ENCODE assay signal across 8 cellular contexts in the genomic region with DNA sequence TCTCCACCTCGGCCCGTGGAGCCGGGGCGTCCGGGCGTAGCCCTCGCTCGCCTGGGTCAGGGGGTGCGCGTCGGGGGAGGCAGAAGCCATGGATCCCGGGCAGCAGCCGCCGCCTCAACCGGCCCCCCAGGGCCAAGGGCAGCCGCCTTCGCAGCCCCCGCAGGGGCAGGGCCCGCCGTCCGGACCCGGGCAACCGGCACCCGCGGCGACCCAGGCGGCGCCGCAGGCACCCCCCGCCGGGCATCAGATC. TPM values are rescaled to one million over a fixed set of nuclear protein-coding genes. Genes with fewer than 3 reads are reported as not detected.
DNase-seq lines count a peak whose midpoint lies in the region; TF ChIP-seq lines count a peak whose summit lies in the region.

No MANE protein-coding gene starts in this region.

- H3K27ac ChIP-seq in iPS-18a (ENCODE audit: low read length) (peak overlapping the region; percentile 96), suprapubic skin (peak overlapping the region; percentile 100)

- in situ Hi-C loops in HAP-1 (cut with MboI; ENCODE audit: low sequenced_read_pairs) (no loop called here), G401 (cut with HindIII; ENCODE audit: low sequenced_read_pairs) (no loop called here)

- no peak for TF ChIP-seq EP300 in suprapubic skin (IDR thresholded peaks at IDR 0.05)

- peak overlapping the region; percentile 95 for H3K9ac ChIP-seq in iPS-18a (ENCODE audit: low read length)

- DNase-seq in COLO668 (lab: John Stamatoyannopoulos, UW; ENCODE audit: unreplicated experiment) (peak; percentile 21), HAP-1 (ENCODE audit: low spot score in 2 of 2) (no peak), suprapubic skin (ENCODE audit: low spot score in 2 of 2) (peak in 1 of 2 donors; percentile 63), G401 (ENCODE audit: low spot score) (no peak), DMS79 treated with DMSO at 0.1 percent for 48 hours (lab: John Stamatoyannopoulos, UW) (no peak), pons (ENCODE audit: low spot score) (no peak)

- TF ChIP-seq POLR2A in suprapubic skin (IDR thresholded peaks at IDR 0.05) = no peak

- no peak for TF ChIP-seq CTCF in WI38 (IDR thresholded peaks at IDR 0.05; ENCODE audit: low read depth, low read length)
- no peak for TF ChIP-seq CTCF in suprapubic skin (IDR thresholded peaks at IDR 0.05)

- H3K9me3 ChIP-seq in HAP-1 = no peaks in the 10 kb centered on the region
- no peaks in the 10 kb centered on the region for H3K9me3 ChIP-seq in iPS-18a (ENCODE audit: control insufficient read depth, low read depth, low read length)
- H3K9me3 ChIP-seq in suprapubic skin = no peaks in the 10 kb centered on the region

- 0% methylated on average over 20 of the region's 31 CpGs for WGBS in suprapubic skin

- H3K4me3 ChIP-seq in HAP-1 (peak overlapping the region; percentile 80), WI38 (ENCODE audit: low read depth, low read length) (peak overlapping the region; percentile 93), iPS-18a (ENCODE audit: low read length) (peak overlapping the region; percentile 91), suprapubic skin (peak overlapping the region; percentile 96)

- H3K27me3 ChIP-seq in HAP-1 (ENCODE audit: low read depth) (no peaks in the 10 kb centered on the region), iPS-18a (ENCODE audit: control insufficient read depth, insufficient read depth, low read length) (peaks cover 6% of the 10 kb centered on the region), suprapubic skin (no peaks in the 10 kb centered on the region)

- peaks cover 30% of the 10 kb centered on the region for H3K4me1 ChIP-seq in HAP-1
- peaks cover 40% of the 10 kb centered on the region for H3K4me1 ChIP-seq in iPS-18a (ENCODE audit: control insufficient read depth, low read depth, low read length)
- H3K4me1 ChIP-seq in suprapubic skin = peaks cover 39% of the 10 kb centered on the region

- H3K36me3 ChIP-seq in HAP-1 (replicated peaks) = no peaks in the 10 kb centered on the region
- peaks cover 7% of the 10 kb centered on the region for H3K36me3 ChIP-seq in iPS-18a (ENCODE audit: control insufficient read depth, low read depth, low read length)
- no peaks in the 10 kb centered on the region for H3K36me3 ChIP-seq in suprapubic skin

RNA-seq across cellular contexts. Expression of a gene that starts 0.4 kb away (rescaled TPM):
- 100 to 1,000 TPM; 226 to 310 (median 252) TPM for total RNA-seq in suprapubic skin
- total RNA-seq in G401 (2014; rRNA removed; shearing (Covaris generic)) = 30.7 and 44.6 TPM in 2 replicates
